ENCODE assay signal across 25 cellular contexts in the genomic region with DNA sequence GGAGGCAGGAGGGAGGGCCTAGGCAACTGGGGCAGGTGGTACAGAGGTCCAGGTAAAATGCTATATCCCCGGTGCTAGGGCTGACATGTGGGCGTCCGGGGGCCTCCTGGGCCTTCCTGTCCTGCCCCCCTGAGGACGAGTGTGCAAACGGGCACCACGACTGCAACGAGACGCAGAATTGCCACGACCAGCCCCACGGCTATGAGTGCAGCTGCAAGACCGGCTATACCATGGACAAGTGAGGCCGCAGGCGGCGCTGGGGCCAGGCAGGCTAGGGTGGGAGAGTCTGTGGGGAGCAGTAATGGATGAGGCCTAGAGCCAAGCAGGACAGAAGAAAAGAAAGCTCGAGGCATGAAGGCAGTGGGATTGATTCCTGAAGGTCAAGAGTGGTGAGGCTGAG. TPM values are rescaled to one million over a fixed set of nuclear protein-coding genes. Genes with fewer than 3 reads are reported as not detected.
"Had no signal": no experiment of that assay in that cellular context is flagged by ENCODE, and none has a peak within 500 bp of the region (broad histone marks: within the 10 kb centered on the region; RNA-seq: fewer than 3 reads in every experiment).

No MANE protein-coding gene starts in this region.

- ATAC-seq: Panc1, PC-3, SK-N-SH treated with all-trans-retinoic acid at 6 μM for 48 hours had no signal

- H3K4me3 ChIP-seq: SJCRH30 had no signal

- H3K36me3 ChIP-seq: SJCRH30 had no signal

- H3K9me3 ChIP-seq: SJCRH30 had no signal

- DNase-seq: KBM-7, MV-4-11, NCI-H1048, NCI-H1105, NCI-H1417, NCI-H1436 treated with DMSO at 0.1 percent for 48 hours, NCI-H1694, NCI-H187 treated with DMSO at 0.1 percent for 48 hours, NCI-H2081, NCI-H2171, NCI-H226, NCI-H446, NCI-H510A, NCI-H524 treated with DMSO at 0.1 percent for 48 hours, NCI-H69, NCI-H774, PC-3, SHP77 treated with DMSO at 0.1 percent for 48 hours, SJCRH30 had no signal

- H3K27ac ChIP-seq: HL-60, RWPE1, SJCRH30 had no signal

- H3K27me3 ChIP-seq: SJCRH30 had no signal

RNA-seq across cellular contexts. Expression of gene CNFN, which starts 21.3 kb away (rescaled TPM):
- total RNA-seq: LHCN-M2, SJCRH30 had no signal

RNA-seq across cellular contexts. Expression of gene TMEM145, which starts 55.7 kb away (rescaled TPM):
- total RNA-seq: LHCN-M2, MCF 10A had no signal

RNA-seq across cellular contexts. Expression of gene LIPE, which starts 58.4 kb away (rescaled TPM):
- total RNA-seq: SJCRH30 had no signal
